8 cellular contexts compared by ENCODE assay signal in genomic region chr3:47266709-47267489, GRCh38. TPM values are rescaled to one million over a fixed set of nuclear protein-coding genes. Genes with fewer than 3 reads are reported as not detected.
DNase-seq lines count a peak whose midpoint lies in the region; ATAC-seq and TF ChIP-seq lines count a peak whose summit lies in the region.

No MANE protein-coding gene starts in this region.

- H3K4me3 ChIP-seq in GM23248 (no peak overlapping the region), ascending aorta (no peak overlapping the region)

- ATAC-seq in HG03439 (IDR thresholded peaks at IDR 0.05; ENCODE audit: unreplicated experiment): no peak

- 56 to 58% methylated on average over 11 of the region's 11 CpGs for WGBS in GM23248 (ENCODE audit: low coverage in 1 of 2, low lambda C conversion rate in 2 of 2, missing lambda C conversion rate in 2 of 2), 2 experiments

- peak overlapping the region; percentile 24 for H3K4me2 ChIP-seq in GM23248 (ENCODE audit: unreplicated experiment)

- H2AFZ ChIP-seq in GM23248: no peak overlapping the region

- no peak overlapping the region for H3K9ac ChIP-seq in GM23248

- H3K9me3 ChIP-seq in GM23248 (ENCODE audit: low read depth): no peaks in the 10 kb centered on the region
- H3K9me3 ChIP-seq in ascending aorta: no peaks in the 10 kb centered on the region

- peaks cover 9% of the 10 kb centered on the region for H3K4me1 ChIP-seq in GM23248 (ENCODE audit: insufficient read depth)
- peaks cover 0 to 5% of the 10 kb centered on the region in 2 donors for H3K4me1 ChIP-seq in ascending aorta

- H3K36me3 ChIP-seq in GM23248 (ENCODE audit: low read depth): no peaks in the 10 kb centered on the region
- peaks cover 0 to 3% of the 10 kb centered on the region in 2 donors for H3K36me3 ChIP-seq in ascending aorta

- H3K27me3 ChIP-seq in GM23248 (replicated peaks; ENCODE audit: insufficient read depth): no peaks in the 10 kb centered on the region
- no peaks in the 10 kb centered on the region for H3K27me3 ChIP-seq in ascending aorta

- peaks cover 4% of the 10 kb centered on the region; the same call in 1 of the 2 replicates for H3F3A ChIP-seq in GM23248 (ENCODE audit: insufficient read depth)

- no peaks in the 10 kb centered on the region for H4K20me1 ChIP-seq in GM23248 (ENCODE audit: insufficient read depth)

- no peak for TF ChIP-seq CTCF in ascending aorta (IDR thresholded peaks at IDR 0.05)

- H3K27ac ChIP-seq in GM23248 (no peak overlapping the region), ascending aorta (no peak overlapping the region)

- DNase-seq in AG20443 (ENCODE audit: low spot score): peak; percentile 87
- peak; percentile 86 for DNase-seq in GM23248
- peak; percentile 14 for DNase-seq in OCI-M2 (lab: John Stamatoyannopoulos, UW; ENCODE audit: unreplicated experiment)
- DNase-seq in ascending aorta (ENCODE audit: low spot score in 2 of 2): peak; percentile 51 to 83
- DNase-seq in kidney tubule cell (ENCODE audit: low spot score): peak; percentile 89
- DNase-seq in stimulated activated CD8-positive, alpha-beta memory T cell treated with anti-CD3 and anti-CD28 coated beads, Interleukin-12 subunit alpha, Interleukin-12 subunit beta, amount 100 ng/mL, for 1 hour (ENCODE audit: low read depth): peak; percentile 41
- no peak for DNase-seq in DMS153 treated with DMSO at 0.1 percent for 48 hours (lab: John Stamatoyannopoulos, UW; ENCODE audit: unreplicated experiment)

- intact Hi-C loops in ascending aorta (cut with DNase I): no loop called here

- in situ Hi-C loops in GM23248 (cut with MboI): no loop called here

- H3K9me2 ChIP-seq in GM23248 (ENCODE audit: insufficient read depth): no peaks in the 10 kb centered on the region

- H3K79me2 ChIP-seq in GM23248 (ENCODE audit: insufficient read depth): no peaks in the 10 kb centered on the region

RNA-seq across cellular contexts. Expression of gene KIF9, which starts 15.7 kb away (rescaled TPM):
- 1.6 and 5.8 TPM in 2 replicates for total RNA-seq in GM23248 (2014; rRNA removed; shearing (Covaris generic))
- 14.4 and 14.6 TPM in 2 replicates for polyA plus RNA-seq in GM23248 (2016; fragmentation: Nextera tagmentation; extraction: Ambion mirVana)
- not detected for total RNA-seq in ascending aorta

RNA-seq across cellular contexts. Expression of gene KLHL18, which starts 15.8 kb away (rescaled TPM):
- total RNA-seq in GM23248 (2014; rRNA removed; shearing (Covaris generic)): 37.0 and 72.3 TPM in 2 replicates
- 19.4 and 19.5 TPM in 2 replicates for polyA plus RNA-seq in GM23248 (2016; fragmentation: Nextera tagmentation; extraction: Ambion mirVana)
- 1.8 TPM for total RNA-seq in ascending aorta

Comparison
In these comparisons a context has a peak if more than half of its experiments do, and no peak if none do; other contexts are left out.
1. RNA of gene KLHL18, which starts 15.8 kb away (total RNA-seq): 37.0 to 72.3 TPM in GM23248; 1.8 TPM in ascending aorta (single experiment); every median in the first group is over 10 times any median in the second.